18 cellular contexts compared by ENCODE assay signal in the genomic region with DNA sequence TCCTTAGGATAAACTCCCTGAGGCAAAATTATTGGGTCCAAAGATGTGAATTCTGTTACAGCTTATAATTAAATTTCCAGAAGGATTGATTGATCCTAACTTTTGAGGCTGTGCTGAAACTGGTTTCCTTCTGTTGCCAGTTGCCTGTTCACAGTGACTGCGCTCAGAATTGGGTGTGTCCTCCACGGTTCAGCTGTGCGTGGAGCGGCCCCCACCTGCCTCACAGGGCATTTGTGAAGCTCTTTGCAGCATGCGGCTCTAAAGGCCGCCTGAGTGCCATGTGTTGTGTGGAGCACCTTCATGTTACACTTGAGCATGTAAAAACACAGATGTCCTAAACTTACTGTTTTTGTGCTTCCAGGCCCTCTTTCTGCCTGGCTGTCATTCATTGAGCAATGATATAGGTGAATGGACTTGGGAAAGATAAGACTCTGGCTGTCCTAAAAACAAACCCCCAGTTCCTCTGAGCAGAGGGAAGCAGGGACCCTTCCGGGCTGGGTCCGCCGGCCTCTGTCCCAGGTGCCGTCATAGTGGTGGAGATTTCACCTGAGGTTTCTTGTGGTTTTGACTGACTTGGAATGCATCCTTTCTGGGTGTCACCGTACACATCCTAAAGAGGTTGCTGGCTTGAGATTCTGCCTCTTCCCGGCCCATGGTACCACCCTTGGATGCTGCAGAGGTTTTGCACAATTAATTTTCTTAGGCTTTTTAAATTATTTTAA.
"Had no signal": no experiment of that assay in that cellular context is flagged by ENCODE, and none has a peak within 500 bp of the region (broad histone marks: within the 10 kb centered on the region; RNA-seq: fewer than 3 reads in every experiment).

No MANE protein-coding gene starts in this region.

- H3K27me3 ChIP-seq: body of pancreas, ovary, spleen, stomach, testis, upper lobe of right lung had no signal

- DNase-seq: activated CD4-positive, alpha-beta T cell treated with anti-CD3 and anti-CD28 coated beads, Interleukin-2, amount 50 U/mL, for 1 hour; activated gamma-delta T cell; activated naive CD8-positive, alpha-beta T cell treated with anti-CD3 and anti-CD28 coated beads for 36 hours; activated T-cell treated with anti-CD3 and anti-CD28 coated beads for 4 hours; amygdala; body of pancreas; central memory CD4-positive, alpha-beta T cell; effector memory CD8-positive, alpha-beta T cell; foreskin melanocyte; kidney glomerular epithelial cell; lower lobe of right lung; ovary; spleen; stomach; T-helper 9 cell; testis; upper lobe of right lung had no signal

- H3K36me3 ChIP-seq: lower lobe of right lung, ovary, upper lobe of right lung had no signal

- H3K4me3 ChIP-seq: body of pancreas, lower lobe of right lung, ovary, spleen, stomach, testis, upper lobe of right lung had no signal

- H3K4me1 ChIP-seq: body of pancreas, testis, upper lobe of right lung had no signal

- H3K27ac ChIP-seq: body of pancreas, epithelial cell of prostate, lower lobe of right lung, ovary, spleen, stomach, testis, upper lobe of right lung had no signal

- H3K9me3 ChIP-seq: body of pancreas, lower lobe of right lung, ovary, spleen, stomach, testis, upper lobe of right lung had no signal
